ENCODE assay signal across 8 cellular contexts in the genomic region with DNA sequence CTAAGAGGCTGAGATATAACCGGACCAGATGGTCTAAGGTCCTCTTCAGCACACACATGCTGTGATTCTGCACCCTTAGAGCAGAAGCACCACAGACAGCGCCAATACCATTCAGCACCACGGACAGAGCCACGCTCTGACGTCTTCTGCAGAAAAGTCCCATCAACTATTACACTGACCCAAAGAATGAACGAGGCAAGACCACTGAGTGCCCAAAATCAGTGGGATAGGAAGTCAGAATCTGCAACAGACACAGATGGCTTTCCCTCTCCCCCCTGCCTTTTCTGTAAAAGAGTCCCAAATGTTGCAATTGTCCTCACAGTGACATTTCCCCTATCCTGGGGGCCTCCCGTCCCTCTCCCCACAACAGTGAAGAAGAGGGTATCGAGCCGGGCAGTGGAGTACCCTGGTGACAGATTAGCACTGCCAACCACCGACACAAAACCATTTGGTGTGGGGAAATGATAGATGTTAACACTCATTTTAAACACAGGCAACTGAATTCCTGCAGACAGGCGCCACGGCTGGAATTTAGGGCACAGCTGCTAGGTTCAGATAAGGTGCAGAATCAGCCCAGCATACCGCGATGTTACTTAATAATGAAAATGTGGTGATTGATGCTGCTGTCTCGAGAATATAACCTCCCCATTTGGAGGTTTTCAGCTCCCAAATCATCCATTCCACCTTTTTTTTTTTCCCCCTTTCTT.
DNase-seq lines count a peak whose midpoint lies in the region; TF ChIP-seq lines count a peak whose summit lies in the region.

No MANE protein-coding gene starts in this region.

- H3K36me3 Mint-ChIP-seq in progenitor cell of endocrine pancreas (ENCODE audit: insufficient read depth) = no peaks in the 10 kb centered on the region

- no peaks in the 10 kb centered on the region for H3K4me1 Mint-ChIP-seq in progenitor cell of endocrine pancreas (ENCODE audit: low read depth)

- POLR2A ChIA-PET in A673 (lab: Charles Lee; ENCODE audit: low non-redundant PET) (no interaction called here), HEK293 (lab: Yijun Ruan, JAX) (interaction anchor here (0.7 kb wide), 1 partner anchor 142 kb away, joined by 3 read pairs; no protein-coding TSS in a partner anchor)

- H3K4me3 ChIP-seq in A673 (ENCODE audit: low read depth, low read length, poor library complexity, severe bottlenecking) (no peak overlapping the region), HEK293 (ENCODE audit: low read depth, low read length) (no peak overlapping the region)

- no peak overlapping the region for H3K27ac Mint-ChIP-seq in progenitor cell of endocrine pancreas

- H3K27me3 Mint-ChIP-seq in progenitor cell of endocrine pancreas = peaks cover 49% of the 10 kb centered on the region

- H3K27ac ChIP-seq in A673 (ENCODE audit: low read depth, low read length, poor library complexity, severe bottlenecking) (no peak overlapping the region), HEK293 (ENCODE audit: extremely low read depth, low read depth, low read length) (no peak overlapping the region)

- no peaks in the 10 kb centered on the region for H3K9me3 ChIP-seq in A673 (ENCODE audit: low read depth, low read length, poor library complexity, severe bottlenecking)
- H3K9me3 ChIP-seq in HEK293 (ENCODE audit: control insufficient read depth, insufficient read depth, low read depth, low read length) = no peaks in the 10 kb centered on the region

- intact Hi-C loops in A673 (cut with micrococcal nuclease; ENCODE audit: unreplicated experiment) = no loop called here

- no TSS peak for BruUV-seq in A673 (replicated peaks; lab: Mats Ljungman, UMichigan)

- CTCF ChIA-PET in A673 (lab: Charles Lee) (no interaction called here), HEK293 (lab: Yijun Ruan, JAX) (interaction anchor here (0.6 to 0.8 kb wide), 2 partner anchors 42 to 633 kb away, joined by 3 to 8 read pairs; no protein-coding TSS in a partner anchor)

- H3K4me3 Mint-ChIP-seq in progenitor cell of endocrine pancreas (ENCODE audit: low read depth) = no peak overlapping the region

- H3K9me3 Mint-ChIP-seq in progenitor cell of endocrine pancreas (ENCODE audit: low read depth) = no peaks in the 10 kb centered on the region

- peaks cover 21% of the 10 kb centered on the region for H3K27me3 ChIP-seq in A673 (replicated peaks; ENCODE audit: insufficient read depth, low read depth, low read length, poor library complexity)

- DNase-seq in A673 (ENCODE audit: low spot score) = peak; percentile 65
- peak; percentile 40 for DNase-seq in T1000 (lab: John Stamatoyannopoulos, UW)
- peak; percentile 24 for DNase-seq in fibroblast of gingiva (ENCODE audit: low read depth)
- DNase-seq in progenitor cell of endocrine pancreas (ENCODE audit: low spot score, unreplicated experiment) = peak; percentile 68
- DNase-seq in DMS153 (lab: John Stamatoyannopoulos, UW) = no peak
- no peak for DNase-seq in NCI-H2029 (lab: John Stamatoyannopoulos, UW)
- no peak for DNase-seq in C1 segment of cervical spinal cord (lab: John Stamatoyannopoulos, UW)

- H3K36me3 ChIP-seq in A673 (ENCODE audit: insufficient read depth, low read length, poor library complexity, severe bottlenecking) (no peaks in the 10 kb centered on the region), HEK293 (ENCODE audit: control insufficient read depth in 2 of 2, insufficient read depth in 1 of 2, low read length in 2 of 2) (no peaks in the 10 kb centered on the region)

- H3K4me1 ChIP-seq in A673 (ENCODE audit: insufficient read depth, low read length, poor library complexity, severe bottlenecking) (no peaks in the 10 kb centered on the region), HEK293 (ENCODE audit: control insufficient read depth, insufficient read depth, low read length) (no peaks in the 10 kb centered on the region)

- TF ChIP-seq CTCF in A673 (conservative IDR thresholded peaks at IDR 0.05; ENCODE audit: low read depth, low read length) (no peak), HEK293 (tag by site-specific recombination; IDR thresholded peaks at IDR 0.05) (no peak), progenitor cell of endocrine pancreas (IDR thresholded peaks at IDR 0.05; ENCODE audit: unreplicated experiment) (no peak)

TF ChIP-seq in HEK293, 187 proteins besides CTCF, POLR2A, EP300 and RAD21:
- TF ChIP-seq HOXD13 (CRISPR knock-in tag; IDR thresholded peaks at IDR 0.05; ENCODE audit: borderline replicate concordance) = peak; percentile 71; the same call in 1 of the 2 replicates
- TF ChIP-seq, protein P1, sequence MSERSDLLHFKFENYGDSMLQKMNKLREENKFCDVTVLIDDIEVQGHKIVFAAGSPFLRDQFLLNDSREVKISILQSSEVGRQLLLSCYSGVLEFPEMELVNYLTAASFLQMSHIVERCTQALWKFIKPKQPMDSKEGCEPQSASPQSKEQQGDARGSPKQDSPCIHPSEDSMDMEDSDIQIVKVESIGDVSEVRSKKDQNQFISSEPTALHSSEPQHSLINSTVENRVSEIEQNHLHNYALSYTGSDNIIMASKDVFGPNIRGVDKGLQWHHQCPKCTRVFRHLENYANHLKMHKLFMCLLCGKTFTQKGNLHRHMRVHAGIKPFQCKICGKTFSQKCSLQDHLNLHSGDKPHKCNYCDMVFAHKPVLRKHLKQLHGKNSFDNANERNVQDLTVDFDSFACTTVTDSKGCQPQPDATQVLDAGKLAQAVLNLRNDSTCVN (tag by site-specific recombination; optimal IDR thresholded peaks at IDR 0.05) = no peak
- TF ChIP-seq, protein P2, sequence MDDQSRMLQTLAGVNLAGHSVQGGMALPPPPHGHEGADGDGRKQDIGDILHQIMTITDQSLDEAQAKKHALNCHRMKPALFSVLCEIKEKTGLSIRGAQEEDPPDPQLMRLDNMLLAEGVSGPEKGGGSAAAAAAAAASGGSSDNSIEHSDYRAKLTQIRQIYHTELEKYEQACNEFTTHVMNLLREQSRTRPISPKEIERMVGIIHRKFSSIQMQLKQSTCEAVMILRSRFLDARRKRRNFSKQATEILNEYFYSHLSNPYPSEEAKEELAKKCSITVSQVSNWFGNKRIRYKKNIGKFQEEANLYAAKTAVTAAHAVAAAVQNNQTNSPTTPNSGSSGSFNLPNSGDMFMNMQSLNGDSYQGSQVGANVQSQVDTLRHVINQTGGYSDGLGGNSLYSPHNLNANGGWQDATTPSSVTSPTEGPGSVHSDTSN (CRISPR knock-in tag; IDR thresholded peaks at IDR 0.05) = peak; percentile 84; the same call in 1 of the 2 replicates
- TF ChIP-seq, protein P3, sequence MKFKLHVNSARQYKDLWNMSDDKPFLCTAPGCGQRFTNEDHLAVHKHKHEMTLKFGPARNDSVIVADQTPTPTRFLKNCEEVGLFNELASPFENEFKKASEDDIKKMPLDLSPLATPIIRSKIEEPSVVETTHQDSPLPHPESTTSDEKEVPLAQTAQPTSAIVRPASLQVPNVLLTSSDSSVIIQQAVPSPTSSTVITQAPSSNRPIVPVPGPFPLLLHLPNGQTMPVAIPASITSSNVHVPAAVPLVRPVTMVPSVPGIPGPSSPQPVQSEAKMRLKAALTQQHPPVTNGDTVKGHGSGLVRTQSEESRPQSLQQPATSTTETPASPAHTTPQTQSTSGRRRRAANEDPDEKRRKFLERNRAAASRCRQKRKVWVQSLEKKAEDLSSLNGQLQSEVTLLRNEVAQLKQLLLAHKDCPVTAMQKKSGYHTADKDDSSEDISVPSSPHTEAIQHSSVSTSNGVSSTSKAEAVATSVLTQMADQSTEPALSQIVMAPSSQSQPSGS (tag by site-specific recombination; IDR thresholded peaks at IDR 0.05; ENCODE audit: low read depth) = 0 out of 2 replicates have a peak, but pooled peaks have one; percentile 14
- no peak for TF ChIP-seq ZNF404 (tag by site-specific recombination; IDR thresholded peaks at IDR 0.05)
- TF ChIP-seq ZNF777 (tag by site-specific recombination; IDR thresholded peaks at IDR 0.05; ENCODE audit: borderline replicate concordance) = no peak
- peak; percentile 83; the same call in 1 of the 2 replicates for TF ChIP-seq HOXA7 (CRISPR knock-in tag; IDR thresholded peaks at IDR 0.05; ENCODE audit: borderline replicate concordance)
- TF ChIP-seq, protein P4, sequence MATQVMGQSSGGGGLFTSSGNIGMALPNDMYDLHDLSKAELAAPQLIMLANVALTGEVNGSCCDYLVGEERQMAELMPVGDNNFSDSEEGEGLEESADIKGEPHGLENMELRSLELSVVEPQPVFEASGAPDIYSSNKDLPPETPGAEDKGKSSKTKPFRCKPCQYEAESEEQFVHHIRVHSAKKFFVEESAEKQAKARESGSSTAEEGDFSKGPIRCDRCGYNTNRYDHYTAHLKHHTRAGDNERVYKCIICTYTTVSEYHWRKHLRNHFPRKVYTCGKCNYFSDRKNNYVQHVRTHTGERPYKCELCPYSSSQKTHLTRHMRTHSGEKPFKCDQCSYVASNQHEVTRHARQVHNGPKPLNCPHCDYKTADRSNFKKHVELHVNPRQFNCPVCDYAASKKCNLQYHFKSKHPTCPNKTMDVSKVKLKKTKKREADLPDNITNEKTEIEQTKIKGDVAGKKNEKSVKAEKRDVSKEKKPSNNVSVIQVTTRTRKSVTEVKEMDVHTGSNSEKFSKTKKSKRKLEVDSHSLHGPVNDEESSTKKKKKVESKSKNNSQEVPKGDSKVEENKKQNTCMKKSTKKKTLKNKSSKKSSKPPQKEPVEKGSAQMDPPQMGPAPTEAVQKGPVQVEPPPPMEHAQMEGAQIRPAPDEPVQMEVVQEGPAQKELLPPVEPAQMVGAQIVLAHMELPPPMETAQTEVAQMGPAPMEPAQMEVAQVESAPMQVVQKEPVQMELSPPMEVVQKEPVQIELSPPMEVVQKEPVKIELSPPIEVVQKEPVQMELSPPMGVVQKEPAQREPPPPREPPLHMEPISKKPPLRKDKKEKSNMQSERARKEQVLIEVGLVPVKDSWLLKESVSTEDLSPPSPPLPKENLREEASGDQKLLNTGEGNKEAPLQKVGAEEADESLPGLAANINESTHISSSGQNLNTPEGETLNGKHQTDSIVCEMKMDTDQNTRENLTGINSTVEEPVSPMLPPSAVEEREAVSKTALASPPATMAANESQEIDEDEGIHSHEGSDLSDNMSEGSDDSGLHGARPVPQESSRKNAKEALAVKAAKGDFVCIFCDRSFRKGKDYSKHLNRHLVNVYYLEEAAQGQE (tag by site-specific recombination; IDR thresholded peaks at IDR 0.05) = peak; percentile 100
- TF ChIP-seq GLIS2 (tag by site-specific recombination; IDR thresholded peaks at IDR 0.05) = no peak
- TF ChIP-seq ZBTB21 (tag by site-specific recombination; IDR thresholded peaks at IDR 0.05) = 0 out of 2 replicates have a peak, but pooled peaks have one; percentile 16
- no peak for TF ChIP-seq ZNF776 (tag by site-specific recombination; IDR thresholded peaks at IDR 0.05; ENCODE audit: borderline replicate concordance)
- TF ChIP-seq SCRT2 (tag by site-specific recombination; IDR thresholded peaks at IDR 0.05) = no peak
- TF ChIP-seq ZNF558 (tag by site-specific recombination; IDR thresholded peaks at IDR 0.05) = no peak
- TF ChIP-seq ZNF629 (tag by site-specific recombination; IDR thresholded peaks at IDR 0.05) = peak; percentile 72
- TF ChIP-seq HOXC10 (CRISPR knock-in tag; IDR thresholded peaks at IDR 0.05) = 0 out of 2 replicates have a peak, but pooled peaks have one; percentile 89

Comparison
In these comparisons a context has a peak if more than half of its experiments do, and no peak if none do; other contexts are left out.
1. DNase-seq: peak in A673 (single experiment), T1000 (single experiment), fibroblast of gingiva (single experiment) and progenitor cell of endocrine pancreas (single experiment); none in DMS153 (single experiment), NCI-H2029 (single experiment) and C1 segment of cervical spinal cord (0 of 14).